Comparison of ENCODE assay signal across 8 cellular contexts in the genomic region with DNA sequence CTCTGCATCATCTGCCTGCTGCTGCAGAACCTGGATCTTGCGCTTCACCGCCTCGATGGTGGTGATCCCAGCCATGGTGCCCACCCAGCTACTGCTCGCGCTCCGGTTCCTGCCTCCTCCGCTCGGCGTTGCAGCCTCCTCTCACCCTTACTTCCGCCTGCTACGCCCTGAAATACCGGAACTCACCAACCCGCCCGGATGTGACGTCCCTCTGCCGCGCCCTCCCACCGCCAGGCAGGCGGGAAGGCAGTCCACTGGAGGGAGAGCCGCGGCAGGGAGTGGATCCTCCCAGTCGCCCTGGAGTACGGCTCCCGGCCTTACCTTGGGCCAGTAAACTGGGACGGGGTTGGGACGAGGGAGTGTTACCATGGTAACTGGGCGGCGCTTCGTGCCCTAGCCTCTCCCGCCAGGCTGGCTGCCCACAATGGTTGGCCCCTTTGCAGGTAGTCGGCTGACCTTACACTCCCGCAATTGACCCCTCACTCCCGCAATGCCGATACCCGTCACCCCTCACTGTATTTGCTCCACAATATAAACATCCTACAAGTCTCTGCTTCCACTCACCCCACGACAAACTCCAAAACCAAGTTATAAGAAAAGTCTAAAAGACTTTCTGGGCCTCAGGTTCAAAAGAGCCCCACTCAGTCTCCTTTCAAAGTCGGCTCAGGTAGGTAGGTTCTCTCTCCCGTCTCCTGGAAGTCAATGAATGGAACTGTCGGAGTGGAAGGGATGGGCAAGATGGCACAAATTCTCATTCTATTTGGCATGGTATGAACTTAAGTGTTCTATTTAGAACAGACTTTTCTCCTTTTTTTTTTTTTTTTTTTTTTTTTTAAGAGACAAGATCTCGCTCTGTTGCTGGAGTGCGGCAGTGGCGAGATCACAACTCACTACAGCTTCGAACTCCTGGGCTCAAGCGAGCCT. TPM values are rescaled to one million over a fixed set of nuclear protein-coding genes. Genes with fewer than 3 reads are reported as not detected.
DNase-seq lines count a peak whose midpoint lies in the region; ATAC-seq and TF ChIP-seq lines count a peak whose summit lies in the region.

No MANE protein-coding gene starts in this region.

- H4K20me1 ChIP-seq in IMR-90 (ENCODE audit: insufficient read depth, low read length), result peaks cover 45% of the 10 kb centered on the region
- H4K20me1 ChIP-seq in OCI-LY7 (ENCODE audit: insufficient read depth, low read length), result peaks cover 33% of the 10 kb centered on the region

- peak overlapping the region; percentile 7; the same call in 1 of the 2 replicates for H3K18ac ChIP-seq in IMR-90 (ENCODE audit: low read depth, low read length)

- H3K4me3 ChIP-seq in IMR-90 (ENCODE audit: insufficient read depth, low read depth, low read length) (peak overlapping the region; percentile 87), OCI-LY7 (ENCODE audit: low read depth, low read length, poor library complexity, severe bottlenecking) (peak overlapping the region; percentile 86), epithelial cell of esophagus (ENCODE audit: low read length) (peak overlapping the region; percentile 96), mononuclear cell (ENCODE audit: low read length) (peak overlapping the region; percentile 97)

- 0 out of 2 replicates have a peak overlapping the region, but pooled peaks have one; percentile 43 for H2BK120ac ChIP-seq in IMR-90 (ENCODE audit: low read depth, low read length)

- peak overlapping the region; percentile 83 to 96 for H4K8ac ChIP-seq in IMR-90 (ENCODE audit: low read depth in 2 of 2, low read length in 2 of 2)

- H3K79me2 ChIP-seq in OCI-LY7 (ENCODE audit: insufficient read depth, low read depth, low read length), result peaks cover 45% of the 10 kb centered on the region

- peak overlapping the region; percentile 100 for H2AK9ac ChIP-seq in IMR-90 (replicated peaks; ENCODE audit: low read depth, low read length, poor library complexity)

- H3K27me3 ChIP-seq in IMR-90 (ENCODE audit: control insufficient read depth, insufficient read depth, low read length), result no peaks in the 10 kb centered on the region
- H3K27me3 ChIP-seq in mononuclear cell (ENCODE audit: insufficient read depth, low read length), result no peaks in the 10 kb centered on the region

- H3K27ac ChIP-seq in IMR-90 (ENCODE audit: insufficient read depth, low read length) (peak overlapping the region; percentile 93), OCI-LY7 (ENCODE audit: low read depth, low read length, poor library complexity, severe bottlenecking) (peak overlapping the region; percentile 83)

- H2BK15ac ChIP-seq in IMR-90 (ENCODE audit: low read depth, low read length), result no peak overlapping the region; the same call in 2 of the 3 replicates

- no peak overlapping the region for H2BK20ac ChIP-seq in IMR-90 (ENCODE audit: low read depth, low read length)

- H3K9ac ChIP-seq in IMR-90 (ENCODE audit: low read depth, low read length), result peak overlapping the region; percentile 86

- peak overlapping the region; percentile 95 for H4K91ac ChIP-seq in IMR-90 (ENCODE audit: insufficient read depth, low read depth, low read length)

- H2AFZ ChIP-seq in IMR-90 (replicated peaks; ENCODE audit: low read length, poor library complexity), result peak overlapping the region; percentile 99
- peak overlapping the region; percentile 43 for H2AFZ ChIP-seq in OCI-LY7 (ENCODE audit: low read length)

- CTCF ChIA-PET in IMR-90 (lab: Yijun Ruan, JAX) (no interaction called here), OCI-LY7 (lab: Charles Lee; ENCODE audit: unreplicated experiment) (no interaction called here)

- H3K4me1 ChIP-seq in IMR-90 (ENCODE audit: control insufficient read depth, insufficient read depth, low read length) (peaks cover 12% of the 10 kb centered on the region), OCI-LY7 (ENCODE audit: insufficient read depth, low read length, poor library complexity, severe bottlenecking) (peaks cover 33% of the 10 kb centered on the region), mononuclear cell (ENCODE audit: insufficient read depth, low read length) (peaks cover 47% of the 10 kb centered on the region)

- peak overlapping the region; percentile 94 for H3K4ac ChIP-seq in IMR-90 (ENCODE audit: low read depth, low read length)

- DNase-seq in DMS 273 (lab: John Stamatoyannopoulos, UW; ENCODE audit: unreplicated experiment) (peak; percentile 99), IMR-90 (peak; percentile 94), OCI-LY7 (ENCODE audit: low spot score) (peak; percentile 94), activated T-cell treated with anti-CD3 and anti-CD28 coated beads for 4 hours (peak; percentile 94), epithelial cell of esophagus (ENCODE audit: low read depth) (peak; percentile 98)
- peak; percentile 91 to 96 for DNase-seq in stimulated activated CD8-positive, alpha-beta memory T cell treated with anti-CD3 and anti-CD28 coated beads, Interleukin-2, amount 100 ng/mL, for 48 hours (ENCODE audit: low read depth in 2 of 2)

- no TSS peak for BruUV-seq in IMR-90 (replicated peaks; lab: Mats Ljungman, UMichigan)
- TSS peak; percentile 99 for BruUV-seq in OCI-LY7 (replicated peaks; lab: Mats Ljungman, UMichigan)

- ATAC-seq in GM21526 (IDR thresholded peaks at IDR 0.05; ENCODE audit: low FRiP score, unreplicated experiment) (peak; percentile 60), IMR-90 (ENCODE audit: low read depth) (peak; percentile 86)

- no peaks in the 10 kb centered on the region for H3K9me2 ChIP-seq in OCI-LY7 (ENCODE audit: insufficient read depth, low read length)

- 0 out of 2 replicates have a peak, but pooled peaks have one; percentile 7 for TF ChIP-seq CTCF in IMR-90 (conservative IDR thresholded peaks at IDR 0.05; ENCODE audit: low read depth, low read length)
- TF ChIP-seq CTCF in OCI-LY7 (conservative IDR thresholded peaks at IDR 0.05; ENCODE audit: low read length), result no peak
- TF ChIP-seq CTCF in epithelial cell of esophagus (IDR thresholded peaks at IDR 0.05; ENCODE audit: insufficient read depth, low read depth, low read length, missing control alignments), result no peak

- WGBS in IMR-90 (ENCODE audit: extremely low coverage in 2 of 2, insufficient read length in 1 of 2), 2 experiments, result 5% methylated on average over 10 of the region's 44 CpGs; no CpG with 5 or more reads in 1 of the 2 experiments

- peaks cover 0 to 25% of the 10 kb centered on the region in 2 experiments; a peak in 1 of 4 replicates for H3K79me1 ChIP-seq in IMR-90 (ENCODE audit: low read depth in 1 of 2, low read length in 2 of 2)

- H3K36me3 ChIP-seq in IMR-90 (ENCODE audit: control insufficient read depth, insufficient read depth, low read length) (peaks cover 5% of the 10 kb centered on the region), OCI-LY7 (ENCODE audit: insufficient read depth, low read length) (peaks cover 28% of the 10 kb centered on the region)

- POLR2A ChIA-PET in IMR-90 (lab: Charles Lee; ENCODE audit: unreplicated experiment) (no interaction called here), OCI-LY7 (lab: Charles Lee) (interaction anchor here (0.7 to 1.3 kb wide), 3 partner anchors 18 to 57 kb away, joined by 4 read pairs; no protein-coding TSS in a partner anchor)

- intact Hi-C loops in IMR-90 (cut with micrococcal nuclease) (loop anchor here (2.0 kb wide), 1 partner anchor 193 kb away; the partner anchor contains the start of gene RPS27), OCI-LY7 (cut with micrococcal nuclease; ENCODE audit: unreplicated experiment) (loop anchor here (2.0 to 10.0 kb wide), 2 partner anchors 37 to 291 kb away; partner anchors contain the start of gene UBAP2L)

- H4K5ac ChIP-seq in IMR-90 (ENCODE audit: low read depth, low read length), result peak overlapping the region; percentile 48

- no peaks in the 10 kb centered on the region for H3K9me3 ChIP-seq in IMR-90 (ENCODE audit: control insufficient read depth, insufficient read depth, low read length)
- no peaks in the 10 kb centered on the region for H3K9me3 ChIP-seq in OCI-LY7 (ENCODE audit: low read length)
- H3K9me3 ChIP-seq in mononuclear cell (ENCODE audit: low read depth, low read length), result no peaks in the 10 kb centered on the region

- peak overlapping the region; percentile 92 for H3K56ac ChIP-seq in IMR-90 (ENCODE audit: extremely low read depth, insufficient read depth, low read length)

- no peak for TF ChIP-seq RAD21 in IMR-90 (IDR thresholded peaks at IDR 0.05; ENCODE audit: low read length)

- peak overlapping the region; percentile 96 for H2AK5ac ChIP-seq in IMR-90 (ENCODE audit: low read depth, low read length)

- dilution Hi-C loops in IMR-90 (cut with HindIII; ENCODE audit: low sequenced_read_pairs, unreplicated experiment), result no loop called here

- H2BK5ac ChIP-seq in IMR-90 (ENCODE audit: low read depth, low read length, poor library complexity, severe bottlenecking), result peak overlapping the region; percentile 86

- H3K14ac ChIP-seq in IMR-90 (replicated peaks; ENCODE audit: low read depth, low read length), result peak overlapping the region; percentile 68

- H3K4me2 ChIP-seq in IMR-90 (ENCODE audit: low read depth, low read length) (peak overlapping the region; percentile 80), OCI-LY7 (ENCODE audit: low read length) (peak overlapping the region; percentile 98)

- peak overlapping the region; percentile 47 for H3K23ac ChIP-seq in IMR-90 (ENCODE audit: low read depth, low read length)

- in situ Hi-C loops in IMR-90 (cut with MboI; ENCODE audit: low sequenced_read_pairs), result no loop called here

- peak; percentile 82 for TF ChIP-seq POLR2A in IMR-90 (IDR thresholded peaks at IDR 0.05; ENCODE audit: low read depth, low read length)

- peaks cover 18% of the 10 kb centered on the region for H3K9me1 ChIP-seq in IMR-90 (ENCODE audit: insufficient read depth, low read length)

RNA-seq across cellular contexts. Expression of gene TPM3, which starts 8.6 kb away (rescaled TPM):
- total RNA-seq in IMR-90 (2012; rRNA removed) (530 and 974 TPM in 2 replicates), OCI-LY7 (2022) (417 and 420 TPM in 2 replicates), mononuclear cell (973 TPM)
- 409 and 438 TPM in 2 replicates for polyA plus RNA-seq in IMR-90 (2012; rRNA removed)
- 159 and 397 TPM in 2 replicates for polyA plus RNA-seq in IMR-90 (2012; cell fraction: cytosol; rRNA removed)
- polyA plus RNA-seq in IMR-90 (2012; cell fraction: nucleus; rRNA removed; ENCODE audit: low replicate concordance), result 82.6 and 262 TPM in 2 replicates
- 235 and 359 TPM in 2 replicates for total RNA-seq in OCI-LY7 (2014; rRNA removed; shearing (Covaris generic))

RNA-seq across cellular contexts. Expression of gene CFAP141, which starts 22.8 kb away (rescaled TPM):
- total RNA-seq in IMR-90 (2012; rRNA removed) (not detected in 2 replicates), OCI-LY7 (2022) (not detected in 2 replicates), mononuclear cell (not detected)
- polyA plus RNA-seq in IMR-90 (2012; rRNA removed), result not detected in 2 replicates
- not detected in 2 replicates for polyA plus RNA-seq in IMR-90 (2012; cell fraction: cytosol; rRNA removed)
- polyA plus RNA-seq in IMR-90 (2012; cell fraction: nucleus; rRNA removed; ENCODE audit: low replicate concordance), result not detected in 2 replicates
- total RNA-seq in OCI-LY7 (2014; rRNA removed; shearing (Covaris generic)), result not detected in 2 replicates

RNA-seq across cellular contexts. Expression of gene NUP210L, which starts 28.4 kb away (rescaled TPM):
- total RNA-seq in IMR-90 (2012; rRNA removed), result under 0.01 TPM in 2 replicates
- 0.02 TPM in 1 of 2 replicates, not detected in the other for polyA plus RNA-seq in IMR-90 (2012; rRNA removed)
- under 0.01 TPM in 1 of 2 replicates, not detected in the other for polyA plus RNA-seq in IMR-90 (2012; cell fraction: cytosol; rRNA removed)
- 0.02 and 0.13 TPM in 2 replicates for polyA plus RNA-seq in IMR-90 (2012; cell fraction: nucleus; rRNA removed; ENCODE audit: low replicate concordance)
- total RNA-seq in OCI-LY7 (2014; rRNA removed; shearing (Covaris generic)), result 0.03 TPM in 2 replicates
- 0.06 TPM in 2 replicates for total RNA-seq in OCI-LY7 (2022)
- under 0.01 TPM for total RNA-seq in mononuclear cell

RNA-seq across cellular contexts. Expression of gene UBAP2L, which starts 37.4 kb away (rescaled TPM):
- total RNA-seq in IMR-90 (2012; rRNA removed) (57.5 and 77.2 TPM in 2 replicates), OCI-LY7 (2022) (176 and 179 TPM in 2 replicates), mononuclear cell (109 TPM)
- 149 and 156 TPM in 2 replicates for polyA plus RNA-seq in IMR-90 (2012; rRNA removed)
- polyA plus RNA-seq in IMR-90 (2012; cell fraction: cytosol; rRNA removed), result 58.9 and 125 TPM in 2 replicates
- 363 and 547 TPM in 2 replicates for polyA plus RNA-seq in IMR-90 (2012; cell fraction: nucleus; rRNA removed; ENCODE audit: low replicate concordance)
- 80.4 and 98.6 TPM in 2 replicates for total RNA-seq in OCI-LY7 (2014; rRNA removed; shearing (Covaris generic))

Comparison
In these comparisons a context has a peak if more than half of its experiments do, and no peak if none do; other contexts are left out.
1. Peak in every context shown above with its lines: DNase-seq, ATAC-seq, H3K4me3 ChIP-seq and H3K27ac ChIP-seq.